ENCODE assay signal across 2 cellular contexts in the genomic region with DNA sequence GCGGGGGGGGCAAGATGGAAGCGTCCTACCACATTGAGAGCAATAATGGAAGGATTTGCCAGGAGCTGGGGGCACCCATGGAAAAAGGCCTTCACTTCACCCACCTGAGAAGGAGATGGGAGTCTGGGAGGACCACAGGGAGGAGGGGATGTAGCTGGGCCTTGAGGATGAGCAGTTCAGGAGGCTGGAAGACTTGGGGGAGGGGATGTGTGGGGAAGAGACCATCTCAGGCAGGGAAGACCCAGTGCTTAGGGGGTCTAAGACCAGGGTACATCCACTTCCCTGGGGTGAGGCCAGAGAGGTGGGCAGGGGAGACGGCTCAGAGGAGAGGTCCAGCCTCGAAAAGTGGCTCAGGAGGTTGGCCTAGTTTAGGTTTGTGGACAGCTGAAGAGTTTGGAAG.
A peak's percentile ranks its signal among the peaks of the same experiment; 100 is the strongest.
TF ChIP-seq lines count a peak whose summit lies in the region.

No MANE protein-coding gene starts in this region.

TF ChIP-seq in HEK293, 187 proteins besides CTCF, POLR2A, EP300 and RAD21:
- TF ChIP-seq, protein P1, sequence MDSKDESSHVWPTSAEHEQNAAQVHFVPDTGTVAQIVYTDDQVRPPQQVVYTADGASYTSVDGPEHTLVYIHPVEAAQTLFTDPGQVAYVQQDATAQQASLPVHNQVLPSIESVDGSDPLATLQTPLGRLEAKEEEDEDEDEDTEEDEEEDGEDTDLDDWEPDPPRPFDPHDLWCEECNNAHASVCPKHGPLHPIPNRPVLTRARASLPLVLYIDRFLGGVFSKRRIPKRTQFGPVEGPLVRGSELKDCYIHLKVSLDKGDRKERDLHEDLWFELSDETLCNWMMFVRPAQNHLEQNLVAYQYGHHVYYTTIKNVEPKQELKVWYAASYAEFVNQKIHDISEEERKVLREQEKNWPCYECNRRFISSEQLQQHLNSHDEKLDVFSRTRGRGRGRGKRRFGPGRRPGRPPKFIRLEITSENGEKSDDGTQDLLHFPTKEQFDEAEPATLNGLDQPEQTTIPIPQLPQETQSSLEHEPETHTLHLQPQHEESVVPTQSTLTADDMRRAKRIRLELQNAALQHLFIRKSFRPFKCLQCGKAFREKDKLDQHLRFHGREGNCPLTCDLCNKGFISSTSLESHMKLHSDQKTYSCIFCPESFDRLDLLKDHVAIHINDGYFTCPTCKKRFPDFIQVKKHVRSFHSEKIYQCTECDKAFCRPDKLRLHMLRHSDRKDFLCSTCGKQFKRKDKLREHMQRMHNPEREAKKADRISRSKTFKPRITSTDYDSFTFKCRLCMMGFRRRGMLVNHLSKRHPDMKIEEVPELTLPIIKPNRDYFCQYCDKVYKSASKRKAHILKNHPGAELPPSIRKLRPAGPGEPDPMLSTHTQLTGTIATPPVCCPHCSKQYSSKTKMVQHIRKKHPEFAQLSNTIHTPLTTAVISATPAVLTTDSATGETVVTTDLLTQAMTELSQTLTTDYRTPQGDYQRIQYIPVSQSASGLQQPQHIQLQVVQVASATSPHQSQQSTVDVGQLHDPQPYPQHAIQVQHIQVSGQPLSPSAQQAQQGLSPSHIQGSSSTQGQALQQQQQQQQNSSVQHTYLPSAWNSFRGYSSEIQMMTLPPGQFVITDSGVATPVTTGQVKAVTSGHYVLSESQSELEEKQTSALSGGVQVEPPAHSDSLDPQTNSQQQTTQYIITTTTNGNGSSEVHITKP (tag by site-specific recombination; IDR thresholded peaks at IDR 0.05), result peak; percentile 49
- TF ChIP-seq, protein P2, sequence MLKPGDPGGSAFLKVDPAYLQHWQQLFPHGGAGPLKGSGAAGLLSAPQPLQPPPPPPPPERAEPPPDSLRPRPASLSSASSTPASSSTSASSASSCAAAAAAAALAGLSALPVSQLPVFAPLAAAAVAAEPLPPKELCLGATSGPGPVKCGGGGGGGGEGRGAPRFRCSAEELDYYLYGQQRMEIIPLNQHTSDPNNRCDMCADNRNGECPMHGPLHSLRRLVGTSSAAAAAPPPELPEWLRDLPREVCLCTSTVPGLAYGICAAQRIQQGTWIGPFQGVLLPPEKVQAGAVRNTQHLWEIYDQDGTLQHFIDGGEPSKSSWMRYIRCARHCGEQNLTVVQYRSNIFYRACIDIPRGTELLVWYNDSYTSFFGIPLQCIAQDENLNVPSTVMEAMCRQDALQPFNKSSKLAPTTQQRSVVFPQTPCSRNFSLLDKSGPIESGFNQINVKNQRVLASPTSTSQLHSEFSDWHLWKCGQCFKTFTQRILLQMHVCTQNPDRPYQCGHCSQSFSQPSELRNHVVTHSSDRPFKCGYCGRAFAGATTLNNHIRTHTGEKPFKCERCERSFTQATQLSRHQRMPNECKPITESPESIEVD (tag by site-specific recombination; IDR thresholded peaks at IDR 0.05), result no peak

TF ChIP-seq in H1, 55 proteins besides CTCF, POLR2A, EP300 and RAD21:
- TF ChIP-seq POLR2AphosphoS5 (IDR thresholded peaks at IDR 0.05; ENCODE audit: low read depth, low read length) (no peak), SRF (IDR thresholded peaks at IDR 0.05; ENCODE audit: low read depth, low read length) (no peak), NRF1 (IDR thresholded peaks at IDR 0.05; ENCODE audit: low read depth, low read length) (no peak), ZNF274 (IDR thresholded peaks at IDR 0.05; ENCODE audit: borderline replicate concordance, extremely low read depth, low read length) (no peak)
